13 cellular contexts compared by ENCODE assay signal in genomic region chr16:62638964-62639861, GRCh38.
DNase-seq lines count a peak whose midpoint lies in the region; ATAC-seq, FAIRE-seq and TF ChIP-seq lines count a peak whose summit lies in the region.
"Had no signal": no experiment of that assay in that cellular context is flagged by ENCODE, and none has a peak within 500 bp of the region (broad histone marks: within the 10 kb centered on the region; RNA-seq: fewer than 3 reads in every experiment).

No MANE protein-coding gene starts in this region.

- FAIRE-seq in GM12892 (lab: Jason Lieb, UNC): peak; percentile 84
- FAIRE-seq in small intestine (lab: Jason Lieb, UNC): no peak

- peak; percentile 78 for ATAC-seq in GM19463 (IDR thresholded peaks at IDR 0.05; ENCODE audit: unreplicated experiment)
- ATAC-seq in HG03039 (IDR thresholded peaks at IDR 0.05; ENCODE audit: unreplicated experiment): peak; percentile 84
- peak; percentile 77 for ATAC-seq in T-helper 17 cell
- ATAC-seq in GM19035 (IDR thresholded peaks at IDR 0.05; ENCODE audit: unreplicated experiment): no peak
- ATAC-seq: esophagus mucosa had no signal

- H3K27ac ChIP-seq in small intestine (ENCODE audit: low read depth in 1 of 2, low read length in 1 of 2): no peak overlapping the region
- H3K27ac ChIP-seq: parathyroid adenoma had no signal

- no peak overlapping the region for H3K4me3 ChIP-seq in small intestine (ENCODE audit: low read depth in 1 of 2, low read length in 2 of 2)

- H3K27ac Mint-ChIP-seq in T-helper 17 cell: no peak overlapping the region
- H3K27ac Mint-ChIP-seq: CD4-positive, CD25-positive, alpha-beta regulatory T cell had no signal

- H3K4me3 Mint-ChIP-seq in T-helper 17 cell: no peak overlapping the region
- H3K4me3 Mint-ChIP-seq: CD4-positive, CD25-positive, alpha-beta regulatory T cell had no signal

- TF ChIP-seq POLR2A in GM12892 (IDR thresholded peaks at IDR 0.05; ENCODE audit: low read depth, low read length): no peak

- H3K9me3 ChIP-seq in T-helper 17 cell (ENCODE audit: control insufficient read depth, low read length, poor library complexity, severe bottlenecking) (no peaks in the 10 kb centered on the region), small intestine (ENCODE audit: control insufficient read depth, low read depth) (no peaks in the 10 kb centered on the region)

- no peaks in the 10 kb centered on the region for H3K36me3 Mint-ChIP-seq in T-helper 17 cell (ENCODE audit: low read depth)
- H3K36me3 Mint-ChIP-seq: CD4-positive, CD25-positive, alpha-beta regulatory T cell had no signal

- no peaks in the 10 kb centered on the region for H3K27me3 ChIP-seq in small intestine (ENCODE audit: control insufficient read depth in 2 of 2, insufficient read depth in 2 of 2, low read length in 2 of 2)

- no peaks in the 10 kb centered on the region for H3K4me1 ChIP-seq in small intestine (ENCODE audit: control insufficient read depth in 2 of 2, insufficient read depth in 1 of 2, low read depth in 1 of 2, low read length in 1 of 2)
- H3K4me1 ChIP-seq: parathyroid adenoma had no signal

- 43 to 62% (median 54%) methylated on average over 5 of the region's 5 CpGs for WGBS in small intestine, 3 donors

- H3K36me3 ChIP-seq in small intestine (ENCODE audit: control insufficient read depth in 2 of 2, insufficient read depth in 2 of 2, low read length in 2 of 2): no peaks in the 10 kb centered on the region

- H3K4me1 Mint-ChIP-seq in T-helper 17 cell: no peaks in the 10 kb centered on the region
- H3K4me1 Mint-ChIP-seq: CD4-positive, CD25-positive, alpha-beta regulatory T cell had no signal

- no peak for DNase-seq in GM12892 (ENCODE audit: insufficient read length)
- no peak for DNase-seq in T-helper 17 cell
- no peak for DNase-seq in small intestine
- no peak for DNase-seq in activated effector memory CD4-positive, alpha-beta T cell treated with Interleukin-2 at 50 U/mL for 16 hours
- no peak for DNase-seq in stimulated activated CD4-positive, alpha-beta T cell treated with anti-CD3 and anti-CD28 coated beads, Interleukin-4, amount 100 ng/mL, for 1 hour
- DNase-seq: activated CD8-positive, alpha-beta memory T cell treated with anti-CD3 and anti-CD28 coated beads for 24 hours; CD4-positive, CD25-positive, alpha-beta regulatory T cell; trophoblast cell had no signal

- H3K27me3 Mint-ChIP-seq in T-helper 17 cell: no peaks in the 10 kb centered on the region
- H3K27me3 Mint-ChIP-seq: CD4-positive, CD25-positive, alpha-beta regulatory T cell had no signal
